9 cellular contexts compared by ENCODE assay signal in the genomic region with DNA sequence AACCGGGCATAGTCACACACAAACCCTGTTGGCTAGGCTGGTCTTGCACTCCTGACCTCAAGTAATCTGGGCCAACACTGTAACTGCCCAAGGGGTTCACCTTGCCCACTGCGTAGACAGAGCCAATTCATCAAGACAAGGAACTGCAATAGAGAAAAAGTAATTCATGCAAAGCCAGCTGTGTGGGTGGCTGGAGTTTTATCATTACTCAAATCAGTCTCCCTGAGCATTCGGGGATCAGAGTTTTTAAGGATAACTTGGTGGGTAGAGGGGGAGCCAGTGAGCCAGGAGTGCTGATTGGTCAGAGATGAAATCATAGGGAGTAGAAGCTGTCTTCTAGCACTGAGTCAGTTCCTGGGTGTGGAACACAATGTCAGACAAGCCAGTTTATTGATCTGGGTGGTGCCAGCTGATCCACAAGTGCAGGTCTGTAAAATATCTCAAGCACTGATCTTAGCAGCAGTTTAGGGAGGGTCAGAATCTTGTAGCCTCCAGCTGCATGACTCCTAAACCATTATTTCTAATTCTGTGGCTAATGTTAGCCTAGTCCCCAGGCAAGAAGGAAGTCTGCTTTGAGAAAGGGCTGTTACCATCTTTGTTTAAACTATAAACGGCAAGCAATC. TPM values are rescaled to one million over a fixed set of nuclear protein-coding genes. Genes with fewer than 3 reads are reported as not detected.
DNase-seq lines count a peak whose midpoint lies in the region; ATAC-seq, FAIRE-seq and TF ChIP-seq lines count a peak whose summit lies in the region.
"Had no signal": no experiment of that assay in that cellular context is flagged by ENCODE, and none has a peak within 500 bp of the region (broad histone marks: within the 10 kb centered on the region; RNA-seq: fewer than 3 reads in every experiment).

No MANE protein-coding gene starts in this region.

- H3K9ac ChIP-seq in PC-3 (ENCODE audit: low read length) (peak overlapping the region; percentile 50), mammary epithelial cell (ENCODE audit: insufficient read depth, low read length) (no peak overlapping the region)

- H2AFZ ChIP-seq in PC-3 (ENCODE audit: low read length) = peak overlapping the region; percentile 43; the same call in 1 of the 2 replicates
- peak overlapping the region; percentile 71 for H2AFZ ChIP-seq in mammary epithelial cell (ENCODE audit: low read depth, low read length)

- no peak for TF ChIP-seq EP300 in esophagus muscularis mucosa (IDR thresholded peaks at IDR 0.05)

- H3K27me3 ChIP-seq in PC-3 (ENCODE audit: low read length) = no peaks in the 10 kb centered on the region
- no peaks in the 10 kb centered on the region for H3K27me3 ChIP-seq in mammary epithelial cell (ENCODE audit: insufficient read depth, low read length)
- H3K27me3 ChIP-seq in pancreas = no peaks in the 10 kb centered on the region
- H3K27me3 ChIP-seq in esophagus muscularis mucosa = peaks cover 0 to 9% (median 3%) of the 10 kb centered on the region in 4 donors

- peak; percentile 37; the same call in 1 of the 2 replicates for TF ChIP-seq CTCF in PC-3 (conservative IDR thresholded peaks at IDR 0.05; ENCODE audit: low read depth, low read length)
- TF ChIP-seq CTCF in mammary epithelial cell (conservative IDR thresholded peaks at IDR 0.05 in 1 of 2, IDR thresholded peaks at IDR 0.05 in 1 of 2; ENCODE audit: extremely low read depth in 1 of 2, insufficient read depth in 1 of 2, low read depth in 1 of 2, low read length in 2 of 2) = peak in 1 of 2 donors; percentile 15
- TF ChIP-seq CTCF in pancreas (IDR thresholded peaks at IDR 0.05) = no peak
- TF ChIP-seq CTCF in esophagus muscularis mucosa (IDR thresholded peaks at IDR 0.05) = no peak
- TF ChIP-seq CTCF in coronary artery (IDR thresholded peaks at IDR 0.05) = no peak

- FAIRE-seq in H54 (lab: Jason Lieb, UNC) = peak; percentile 93
- no peak for FAIRE-seq in pancreas (lab: Jason Lieb, UNC)
- FAIRE-seq: endothelial cell of umbilical vein had no signal

- no peaks in the 10 kb centered on the region for H4K20me1 ChIP-seq in PC-3 (ENCODE audit: low read length)
- no peaks in the 10 kb centered on the region for H4K20me1 ChIP-seq in mammary epithelial cell (ENCODE audit: insufficient read depth, low read length)

- dilution Hi-C loops in mammary epithelial cell (cut with HindIII; ENCODE audit: low sequenced_read_pairs) = no loop called here

- ATAC-seq in PC-3 = peak; percentile 90
- peak; percentile 27 to 67 (median 62) for ATAC-seq in pancreas
- ATAC-seq in HG03196 (IDR thresholded peaks at IDR 0.05; ENCODE audit: unreplicated experiment) = no peak

- DNase-seq in H54 (ENCODE audit: insufficient read length, low spot score) (no peak), PC-3 (peak; percentile 97), mammary epithelial cell (peak; percentile 94), pancreas (no peak), esophagus muscularis mucosa (ENCODE audit: extremely low spot score) (no peak), coronary artery (ENCODE audit: low spot score) (no peak), DMS153 (lab: John Stamatoyannopoulos, UW) (no peak)

- H3K9me3 ChIP-seq in PC-3 (ENCODE audit: low read length) (no peaks in the 10 kb centered on the region), mammary epithelial cell (replicated peaks; ENCODE audit: insufficient read depth, low read length) (no peaks in the 10 kb centered on the region), pancreas (no peaks in the 10 kb centered on the region), esophagus muscularis mucosa (no peaks in the 10 kb centered on the region)

- H3K36me3 ChIP-seq in PC-3 (ENCODE audit: low read depth, low read length) (no peaks in the 10 kb centered on the region), mammary epithelial cell (ENCODE audit: insufficient read depth, low read length) (no peaks in the 10 kb centered on the region), pancreas (no peaks in the 10 kb centered on the region), esophagus muscularis mucosa (no peaks in the 10 kb centered on the region)

- POLR2A ChIA-PET in PC-3 (lab: Charles Lee; ENCODE audit: unreplicated experiment) = interaction anchor here (0.6 kb wide), 1 partner anchor 24 kb away, joined by 4 read pairs; no protein-coding TSS in a partner anchor

- no peaks in the 10 kb centered on the region for H3K79me2 ChIP-seq in PC-3 (ENCODE audit: low read length)
- no peaks in the 10 kb centered on the region for H3K79me2 ChIP-seq in mammary epithelial cell (ENCODE audit: insufficient read depth, low read length)

- H3K4me3 ChIP-seq in PC-3 (ENCODE audit: low read length) = no peak overlapping the region
- H3K4me3 ChIP-seq in mammary epithelial cell (replicated peaks in 1 of 3; ENCODE audit: insufficient read depth in 1 of 3, low read depth in 2 of 3, low read length in 3 of 3) = no peak overlapping the region
- H3K4me3 ChIP-seq in pancreas = no peak overlapping the region
- H3K4me3 ChIP-seq in esophagus muscularis mucosa = no peak overlapping the region
- no peak overlapping the region for H3K4me3 ChIP-seq in coronary artery

- intact Hi-C loops in PC-3 (cut with micrococcal nuclease) = loop anchor here (1.0 to 5.0 kb wide), 3 partner anchors 16 to 219 kb away; a partner anchor contains a TSS
- intact Hi-C loops in mammary epithelial cell (cut with micrococcal nuclease) = no loop called here
- intact Hi-C loops in pancreas (cut with DNase I) = no loop called here
- intact Hi-C loops in esophagus muscularis mucosa (cut with DNase I) = no loop called here

- peaks cover 40% of the 10 kb centered on the region for H3K4me1 ChIP-seq in PC-3 (ENCODE audit: insufficient read depth, low read length)
- H3K4me1 ChIP-seq in mammary epithelial cell (ENCODE audit: insufficient read depth, low read length) = peaks cover 12% of the 10 kb centered on the region
- no peaks in the 10 kb centered on the region for H3K4me1 ChIP-seq in pancreas
- peaks cover 0 to 2% (median under 1%) of the 10 kb centered on the region in 4 donors for H3K4me1 ChIP-seq in esophagus muscularis mucosa

- H3K9me2 ChIP-seq in PC-3 (replicated peaks; ENCODE audit: low read length) = no peaks in the 10 kb centered on the region

- TF ChIP-seq POLR2A in H54 (IDR thresholded peaks at IDR 0.05; ENCODE audit: low read depth, low read length) (no peak), esophagus muscularis mucosa (IDR thresholded peaks at IDR 0.05; ENCODE audit: low read depth) (no peak)

- CTCF ChIA-PET in PC-3 (lab: Charles Lee) = interaction anchor here (0.7 kb wide), 1 partner anchor 25 kb away, joined by 4 read pairs; no protein-coding TSS in a partner anchor
- CTCF ChIA-PET in mammary epithelial cell (lab: Charles Lee; ENCODE audit: low non-redundant PET) = interaction anchor here (0.6 to 0.7 kb wide), 3 partner anchors 49 to 596 kb away, joined by 3 to 6 read pairs (median 3); no protein-coding TSS in a partner anchor

- BruUV-seq in PC-3 (replicated peaks; lab: Mats Ljungman, UMichigan) = no TSS peak
- BruUV-seq in mammary epithelial cell (replicated peaks; lab: Mats Ljungman, UMichigan) = no TSS peak

- in situ Hi-C loops in mammary epithelial cell (cut with MboI; ENCODE audit: low sequenced_read_pairs in 2 of 2) = no loop called here

- 0% methylated on average over 3 of the region's 4 CpGs for WGBS in mammary epithelial cell (ENCODE audit: low coverage, missing lambda C conversion rate)
- 54 to 59% methylated on average over 4 of the region's 4 CpGs for WGBS in pancreas, 2 donors
- 69% methylated on average over 4 of the region's 4 CpGs for WGBS in esophagus muscularis mucosa

- H3F3A ChIP-seq in PC-3 (ENCODE audit: low read length, unreplicated experiment) = no peaks in the 10 kb centered on the region

- peak overlapping the region; percentile 91 for H3K27ac ChIP-seq in PC-3 (ENCODE audit: low read length)
- peak overlapping the region; percentile 51 for H3K27ac ChIP-seq in mammary epithelial cell (ENCODE audit: insufficient read depth, low read depth, low read length)
- no peak overlapping the region for H3K27ac ChIP-seq in pancreas
- no peak overlapping the region for H3K27ac ChIP-seq in esophagus muscularis mucosa (replicated peaks in 1 of 4)
- H3K27ac ChIP-seq in coronary artery = no peak overlapping the region

- H3K4me2 ChIP-seq in PC-3 (ENCODE audit: low read length) (peak overlapping the region; percentile 65), mammary epithelial cell (ENCODE audit: insufficient read depth, low read depth, low read length) (peak overlapping the region; percentile 42)

RNA-seq across cellular contexts. Expression of a gene that starts 15.6 kb away (rescaled TPM):
- total RNA-seq in PC-3 (2014; rRNA removed) = not detected in 2 replicates
- total RNA-seq in mammary epithelial cell = not detected
- not detected for polyA plus RNA-seq in mammary epithelial cell
- polyA minus RNA-seq in mammary epithelial cell = not detected
- total RNA-seq in pancreas = under 1 TPM in 1 of 6 donors, not detected in 5; 0.31 TPM
- under 1 TPM in 1 of 2 donors, not detected in 1; 0.28 TPM for polyA plus RNA-seq in pancreas
- total RNA-seq in esophagus muscularis mucosa = not detected
- total RNA-seq: endothelial cell of umbilical vein had no signal
- polyA plus RNA-seq: endothelial cell of umbilical vein had no signal

RNA-seq across cellular contexts. Expression of a gene that starts 53.1 kb away (rescaled TPM):
- total RNA-seq in PC-3 (2014; rRNA removed) (417 and 421 TPM in 2 replicates), mammary epithelial cell (100 to 1,000 TPM; 149 to 228 TPM), pancreas (100 to 1,000 TPM in 1 of 6 donors, 10 to 100 TPM in 5; 51.9 to 103 (median 84.5) TPM), esophagus muscularis mucosa (100 to 1,000 TPM; 113 to 243 (median 176) TPM)
- polyA plus RNA-seq in mammary epithelial cell (254 TPM), pancreas (10 to 100 TPM; 26.5 to 56.8 TPM)
- polyA minus RNA-seq in mammary epithelial cell = 176 TPM

Comparison
In these comparisons a context has a peak if more than half of its experiments do, and no peak if none do; other contexts are left out.
1. DNase-seq: peak in PC-3 (single experiment) and mammary epithelial cell (single experiment); none in H54 (single experiment), pancreas (0 of 6), esophagus muscularis mucosa (single experiment), coronary artery (single experiment) and DMS153 (single experiment).
2. H3K27ac ChIP-seq: peak in PC-3 (single experiment) and mammary epithelial cell (single experiment); none in pancreas (0 of 4), esophagus muscularis mucosa (0 of 4) and coronary artery (0 of 2).